8 cellular contexts compared by ENCODE assay signal in the genomic region with DNA sequence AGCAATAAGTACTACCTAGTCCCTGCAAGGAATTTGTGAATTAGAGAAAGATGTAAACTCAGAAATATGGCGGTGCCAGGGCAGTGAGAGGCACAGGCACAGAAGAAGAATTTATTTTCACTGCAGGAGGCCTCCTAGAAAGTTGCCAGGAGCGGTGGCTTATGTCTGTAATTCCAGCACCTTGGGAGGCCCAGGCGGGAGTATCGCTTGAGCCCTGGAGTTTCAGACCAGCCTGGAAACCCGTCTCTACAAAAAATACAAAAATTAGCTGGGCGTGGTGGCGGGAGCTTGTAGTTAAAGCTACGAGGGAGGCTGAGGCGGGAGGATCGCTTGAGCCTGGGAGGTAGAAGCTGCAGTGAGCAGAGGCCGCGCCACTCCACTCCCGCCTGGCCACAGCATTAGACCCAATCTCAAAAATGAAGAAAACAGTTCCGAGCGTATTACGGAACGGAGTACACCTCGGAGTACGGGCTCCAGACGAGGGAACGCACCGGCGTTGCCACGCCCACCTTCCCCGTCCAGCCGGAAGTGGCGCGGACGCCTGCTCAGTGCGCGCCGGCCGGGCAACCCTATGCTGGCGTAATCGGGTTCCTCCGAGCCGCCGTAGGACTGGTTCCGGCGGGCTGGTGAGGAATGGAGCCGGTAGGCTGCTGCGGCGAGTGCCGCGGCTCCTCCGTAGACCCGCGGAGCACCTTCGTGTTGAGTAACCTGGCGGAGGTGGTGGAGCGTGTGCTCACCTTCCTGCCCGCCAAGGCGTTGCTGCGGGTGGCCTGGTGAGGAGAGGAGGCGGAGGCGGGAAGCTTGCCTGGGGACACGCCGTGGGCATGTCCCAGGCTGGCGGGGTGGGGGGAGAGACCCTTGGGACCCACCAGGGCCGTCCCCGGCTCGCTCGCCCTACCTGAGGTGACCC. TPM values are rescaled to one million over a fixed set of nuclear protein-coding genes. Genes with fewer than 3 reads are reported as not detected.
DNase-seq lines count a peak whose midpoint lies in the region; FAIRE-seq and TF ChIP-seq lines count a peak whose summit lies in the region.

A gene (plus strand): TSS at position 548 of the 910 bp plus-strand sequence. CDS start 86 bp downstream, at position 634.

- H3K4me3 ChIP-seq in MM.1S (ENCODE audit: low read length) = peak within 1 kb of the TSS; percentile 89
- H3K4me3 ChIP-seq in neutrophil (ENCODE audit: low read depth in 1 of 2, low read length in 1 of 2) = peak within 1 kb of the TSS; percentile 83 to 86

- no peaks in the 10 kb centered on the region for H3K9me2 ChIP-seq in MM.1S (replicated peaks; ENCODE audit: insufficient read depth, low read length)

- FAIRE-seq in frontal cortex (lab: Jason Lieb, UNC) = no peak

- H3K4me1 ChIP-seq in MM.1S (ENCODE audit: low read length) (peaks cover 14% of the 10 kb centered on the region), neutrophil (ENCODE audit: control insufficient read depth in 1 of 2, insufficient read depth in 1 of 2, low read depth in 1 of 2, low read length in 1 of 2) (peaks cover 14 to 20% of the 10 kb centered on the region in 2 experiments)

- H3K4me3 Mint-ChIP-seq in activated naive CD4-positive, alpha-beta T cell treated with anti-CD3 and anti-CD28 coated beads for 36 hours = peak within 1 kb of the TSS; percentile 93

- peak within 1 kb of the TSS; percentile 80 for H3K4me2 ChIP-seq in MM.1S (ENCODE audit: low read depth, low read length)

- no peaks in the 10 kb centered on the region for H4K20me1 ChIP-seq in MM.1S (ENCODE audit: insufficient read depth, low read length)

- H3K9me3 ChIP-seq in MM.1S (replicated peaks; ENCODE audit: insufficient read depth, low read length) (no peaks in the 10 kb centered on the region), neutrophil (no peaks in the 10 kb centered on the region)

- intact Hi-C loops in activated naive CD4-positive, alpha-beta T cell treated with anti-CD3 and anti-CD28 coated beads for 36 hours (cut with micrococcal nuclease) = loop anchor here (1.0 to 5.0 kb wide), 3 partner anchors 59 to 451 kb away; a partner anchor contains a TSS

- H3K9me3 Mint-ChIP-seq in activated naive CD4-positive, alpha-beta T cell treated with anti-CD3 and anti-CD28 coated beads for 36 hours = no peaks in the 10 kb centered on the region

- H3K27me3 Mint-ChIP-seq in activated naive CD4-positive, alpha-beta T cell treated with anti-CD3 and anti-CD28 coated beads for 36 hours (ENCODE audit: low read depth) = no peaks in the 10 kb centered on the region

- peaks cover 22% of the 10 kb centered on the region for H3K36me3 Mint-ChIP-seq in activated naive CD4-positive, alpha-beta T cell treated with anti-CD3 and anti-CD28 coated beads for 36 hours (ENCODE audit: low read depth)

- H2AFZ ChIP-seq in MM.1S (ENCODE audit: low read length) = peak within 1 kb of the TSS; percentile 74

- peaks cover 10% of the 10 kb centered on the region for H3F3A ChIP-seq in MM.1S (ENCODE audit: insufficient read depth, low read length)

- H3K27ac ChIP-seq in MM.1S (ENCODE audit: low read length) = peak within 1 kb of the TSS; percentile 75; the same call in 1 of the 2 replicates
- peak within 1 kb of the TSS; percentile 83 for H3K27ac ChIP-seq in neutrophil

- peaks cover 45% of the 10 kb centered on the region for H3K79me2 ChIP-seq in MM.1S (ENCODE audit: low read length)

- peak within 1 kb of the TSS; percentile 79 for H3K9ac ChIP-seq in MM.1S (ENCODE audit: low read length)

- CTCF ChIA-PET in activated naive CD4-positive, alpha-beta T cell treated with anti-CD3 and anti-CD28 coated beads for 36 hours (lab: Charles Lee) = interaction anchor here (0.6 to 1.7 kb wide), 2 partner anchors 61 to 62 kb away, joined by 3 read pairs; no protein-coding TSS in a partner anchor

- H3K36me3 ChIP-seq in MM.1S (replicated peaks; ENCODE audit: insufficient read depth, low read length) (no peaks in the 10 kb centered on the region; the same call in 1 of the 2 replicates), neutrophil (peaks cover 12% of the 10 kb centered on the region)

- H3K27ac Mint-ChIP-seq in activated naive CD4-positive, alpha-beta T cell treated with anti-CD3 and anti-CD28 coated beads for 36 hours = peak within 1 kb of the TSS; percentile 90

- H3K27me3 ChIP-seq in MM.1S (replicated peaks; ENCODE audit: insufficient read depth, low read length) = no peaks in the 10 kb centered on the region
- H3K27me3 ChIP-seq in neutrophil = no peaks in the 10 kb centered on the region

- TF ChIP-seq CTCF in MM.1S (IDR thresholded peaks at IDR 0.05; ENCODE audit: low read length) (no peak), neutrophil (IDR thresholded peaks at IDR 0.05) (peak; percentile 43), subcutaneous adipose tissue (IDR thresholded peaks at IDR 0.05; ENCODE audit: low read depth) (no peak)

- H3K4me1 Mint-ChIP-seq in activated naive CD4-positive, alpha-beta T cell treated with anti-CD3 and anti-CD28 coated beads for 36 hours (ENCODE audit: low read depth) = peaks cover 45% of the 10 kb centered on the region

- DNase-seq in GM03348 (ENCODE audit: low spot score) (peak; percentile 95), HCEC 1CT (peak; percentile 90), MM.1S (peak; percentile 95), SK-N-DZ (ENCODE audit: low spot score) (peak; percentile 87), frontal cortex (ENCODE audit: low spot score in 2 of 2) (peak; percentile 63 to 75)
- DNase-seq in activated naive CD4-positive, alpha-beta T cell treated with anti-CD3 and anti-CD28 coated beads for 36 hours = peak; percentile 95

RNA-seq across cellular contexts. Expression of the gene that starts here (rescaled TPM):
- polyA plus RNA-seq in SK-N-DZ (2014; cell fraction: cytosol; rRNA removed) = 60.7 and 63.4 TPM in 2 replicates
- polyA plus RNA-seq in SK-N-DZ (2014; cell fraction: nucleus; rRNA removed) = 58.1 and 77.1 TPM in 2 replicates
- 10 to 100 TPM; 97.3 to 99.6 TPM for total RNA-seq in activated naive CD4-positive, alpha-beta T cell treated with anti-CD3 and anti-CD28 coated beads for 36 hours
- total RNA-seq in frontal cortex (14.3 TPM), subcutaneous adipose tissue (10 to 100 TPM; 12.6 to 14.8 (median 13.4) TPM)

Comparison
In these comparisons a context has a peak if more than half of its experiments do, and no peak if none do; other contexts are left out.
1. Peak in every context shown above with its lines: DNase-seq, H3K4me3 ChIP-seq and H3K27ac ChIP-seq.